In the genomic region with DNA sequence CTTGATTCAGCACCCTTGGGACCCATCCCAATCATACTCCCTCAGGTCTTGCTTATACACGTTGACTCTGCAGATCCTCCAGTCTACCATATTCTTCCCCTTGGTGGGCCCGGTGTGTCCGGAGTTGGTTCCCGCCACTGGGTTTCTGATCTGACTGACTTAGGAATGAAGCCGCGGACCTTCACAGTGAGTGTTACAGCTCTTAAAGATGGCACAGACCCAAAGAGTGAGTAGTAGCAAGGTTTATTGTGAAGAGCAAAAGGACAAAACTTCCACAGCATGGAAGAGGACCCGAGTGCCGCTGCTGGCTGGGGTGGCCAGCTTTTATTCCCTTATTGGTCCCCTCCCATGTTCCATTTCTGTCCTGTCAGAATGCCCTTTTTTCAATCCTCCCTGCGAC, we compare ENCODE assay signal across 31 cellular contexts. TPM values are rescaled to one million over a fixed set of nuclear protein-coding genes. Genes with fewer than 3 reads are reported as not detected.
"Had no signal": no experiment of that assay in that cellular context is flagged by ENCODE, and none has a peak within 500 bp of the region (broad histone marks: within the 10 kb centered on the region; RNA-seq: fewer than 3 reads in every experiment).

No MANE protein-coding gene starts in this region.

- H3K4me3 Mint-ChIP-seq: dendritic cell treated with granulocyte-macrophage colony-stimulating factor and Interleukin-4, amounts not matched to agents 40 ng/mL and 50 ng/mL, for 4 days; naive B cell; natural killer cell treated with Interleukin-12 subunit alpha and Interleukin-12 subunit beta and Interleukin-15 and Interleukin-18, amount 100 ng/mL, for 72 hours; neural crest cell; stimulated activated memory B cell treated with anti-CD40 and anti-IgM and Interleukin-4, amounts not matched to agents 10 μg/mL and 1 μg/mL and 100 μg/mL, for 72 hours had no signal

- H2AFZ ChIP-seq: hepatocyte, parathyroid adenoma had no signal

- H3K9me3 Mint-ChIP-seq: dendritic cell treated with granulocyte-macrophage colony-stimulating factor and Interleukin-4, amounts not matched to agents 40 ng/mL and 50 ng/mL, for 4 days; naive B cell; natural killer cell treated with Interleukin-12 subunit alpha and Interleukin-12 subunit beta and Interleukin-15 and Interleukin-18, amount 100 ng/mL, for 72 hours; neural crest cell; stimulated activated memory B cell treated with anti-CD40 and anti-IgM and Interleukin-4, amounts not matched to agents 10 μg/mL and 1 μg/mL and 100 μg/mL, for 72 hours had no signal

- H3K27ac ChIP-seq: esophagus muscularis mucosa, foreskin keratinocyte, gastroesophageal sphincter, heart left ventricle, hepatocyte, lower lobe of right lung, neutrophil, parathyroid adenoma, prostate gland, right atrium auricular region, skin epidermis, spleen, vagina had no signal

- H3K36me3 Mint-ChIP-seq: naive B cell; natural killer cell treated with Interleukin-12 subunit alpha and Interleukin-12 subunit beta and Interleukin-15 and Interleukin-18, amount 100 ng/mL, for 72 hours; stimulated activated memory B cell treated with anti-CD40 and anti-IgM and Interleukin-4, amounts not matched to agents 10 μg/mL and 1 μg/mL and 100 μg/mL, for 72 hours had no signal

- H3K27me3 ChIP-seq: esophagus muscularis mucosa, right atrium auricular region, vagina had no signal

- H3K9me3 ChIP-seq: esophagus muscularis mucosa, gastroesophageal sphincter, heart left ventricle, lower lobe of right lung, neutrophil, prostate gland, right atrium auricular region, spleen, vagina had no signal

- ATAC-seq: foreskin keratinocyte; gastroesophageal sphincter; heart left ventricle; left ventricle myocardium superior; lower lobe of right lung; natural killer cell treated with Interleukin-12 subunit alpha and Interleukin-12 subunit beta and Interleukin-15 and Interleukin-18, amount 100 ng/mL, for 72 hours; stimulated activated memory B cell treated with anti-CD40 and anti-IgM and Interleukin-4, amounts not matched to agents 10 μg/mL and 1 μg/mL and 100 μg/mL, for 72 hours; stimulated activated naive CD8-positive, alpha-beta T cell treated with anti-CD3 and anti-CD28 coated beads, Interleukin-15, Interleukin-2, amounts not matched to agents 100 U/mL and 50 U/mL, for 24 hours had no signal

- H3K4me2 ChIP-seq: hepatocyte had no signal

- H3K27ac Mint-ChIP-seq: dendritic cell treated with granulocyte-macrophage colony-stimulating factor and Interleukin-4, amounts not matched to agents 40 ng/mL and 50 ng/mL, for 4 days; natural killer cell treated with Interleukin-12 subunit alpha and Interleukin-12 subunit beta and Interleukin-15 and Interleukin-18, amount 100 ng/mL, for 72 hours; stimulated activated memory B cell treated with anti-CD40 and anti-IgM and Interleukin-4, amounts not matched to agents 10 μg/mL and 1 μg/mL and 100 μg/mL, for 72 hours had no signal

- H3K4me1 ChIP-seq: foreskin keratinocyte, lower lobe of right lung, parathyroid adenoma, prostate gland, spleen had no signal

- DNase-seq: effector CD8-positive, alpha-beta T cell; foreskin keratinocyte; heart left ventricle; kidney glomerular epithelial cell; left ventricle myocardium superior; lower lobe of right lung; naive B cell; spleen; stimulated activated CD4-positive, alpha-beta T cell treated with anti-CD3 and anti-CD28 coated beads, Interleukin-4, amount 100 ng/mL, for 4 hours; stimulated activated naive CD8-positive, alpha-beta T cell treated with anti-CD3 and anti-CD28 coated beads, Interleukin-15, Interleukin-2, amounts not matched to agents 100 U/mL and 50 U/mL, for 24 hours; trophoblast cell had no signal

- H3K79me2 ChIP-seq: hepatocyte, parathyroid adenoma had no signal

- H3K4me1 Mint-ChIP-seq: naive B cell; stimulated activated memory B cell treated with anti-CD40 and anti-IgM and Interleukin-4, amounts not matched to agents 10 μg/mL and 1 μg/mL and 100 μg/mL, for 72 hours had no signal

- H3K9ac ChIP-seq: parathyroid adenoma had no signal

RNA-seq across cellular contexts. Expression of a gene that starts 5.9 kb away (rescaled TPM):
- total RNA-seq: endothelial cell of umbilical vein; epithelial cell of proximal tubule; foreskin keratinocyte; mononuclear cell; natural killer cell treated with Interleukin-12 subunit alpha and Interleukin-12 subunit beta and Interleukin-15 and Interleukin-18, amount 100 ng/mL, for 72 hours had no signal

RNA-seq across cellular contexts. Expression of a gene that starts 28.2 kb away (rescaled TPM):
- total RNA-seq: cerebellum; endothelial cell of umbilical vein; epithelial cell of proximal tubule; esophagus muscularis mucosa; fibroblast of lung; foreskin keratinocyte; gastroesophageal sphincter; heart left ventricle; hepatocyte; left ventricle myocardium superior; lower lobe of right lung; mononuclear cell; natural killer cell treated with Interleukin-12 subunit alpha and Interleukin-12 subunit beta and Interleukin-15 and Interleukin-18, amount 100 ng/mL, for 72 hours; neural crest cell; omental fat pad; prostate gland; spleen; ureter; vagina had no signal

RNA-seq across cellular contexts. Expression of a gene that starts 54.1 kb away (rescaled TPM):
- total RNA-seq: cerebellum; endothelial cell of umbilical vein; epithelial cell of proximal tubule; fibroblast of lung; foreskin keratinocyte; gastroesophageal sphincter; heart left ventricle; left ventricle myocardium superior; lower lobe of right lung; mononuclear cell; natural killer cell treated with Interleukin-12 subunit alpha and Interleukin-12 subunit beta and Interleukin-15 and Interleukin-18, amount 100 ng/mL, for 72 hours; neural crest cell; omental fat pad; prostate gland; right atrium auricular region; spleen; ureter; vagina had no signal
